17 cellular contexts compared by ENCODE assay signal in the genomic region with DNA sequence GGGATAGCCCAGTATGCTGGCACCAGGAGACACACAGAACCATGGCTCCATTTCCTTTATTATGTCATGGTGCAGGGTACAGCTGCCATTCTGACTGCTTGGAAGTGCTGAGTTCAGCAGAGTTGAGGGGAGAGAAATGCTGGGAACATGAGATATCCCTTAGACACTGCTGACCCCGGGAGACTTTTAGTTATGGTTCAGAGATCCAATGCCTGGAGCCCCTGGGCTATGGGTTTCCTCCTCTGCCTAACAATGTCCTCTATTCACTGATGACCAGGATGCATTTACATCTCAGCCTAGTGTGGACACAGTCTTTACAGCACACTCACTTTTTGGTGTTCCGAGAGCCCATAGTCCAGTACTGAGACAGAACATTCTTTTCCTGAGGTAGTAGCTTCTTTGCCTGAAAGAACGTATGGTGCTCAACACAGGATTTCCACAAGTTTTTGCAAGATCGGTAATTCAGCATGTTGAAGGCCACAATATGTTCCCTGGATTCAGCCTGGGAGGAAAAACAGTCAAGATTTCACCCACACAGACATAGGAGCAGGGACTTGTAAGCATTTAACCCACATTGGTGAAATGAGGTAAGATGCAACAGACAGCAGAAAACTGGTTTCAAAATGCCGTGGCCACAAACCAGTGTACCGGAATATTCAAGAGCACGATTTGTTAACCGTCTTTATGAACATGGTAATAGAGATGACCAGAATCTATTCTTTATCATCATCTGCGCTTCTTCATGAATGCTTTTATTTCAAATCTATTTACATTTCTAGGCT.
DNase-seq lines count a peak whose midpoint lies in the region; ATAC-seq and TF ChIP-seq lines count a peak whose summit lies in the region.
"Had no signal": no experiment of that assay in that cellular context is flagged by ENCODE, and none has a peak within 500 bp of the region (broad histone marks: within the 10 kb centered on the region; RNA-seq: fewer than 3 reads in every experiment).

No MANE protein-coding gene starts in this region.

- H3K9me2 ChIP-seq in SK-N-SH: no peaks in the 10 kb centered on the region

- H3F3A ChIP-seq in SK-N-SH (replicated peaks; ENCODE audit: insufficient read depth): no peaks in the 10 kb centered on the region

- TF ChIP-seq CTCF in left ventricle myocardium inferior (IDR thresholded peaks at IDR 0.05; ENCODE audit: borderline replicate concordance) (no peak), gastrocnemius medialis (IDR thresholded peaks at IDR 0.05 in 4 of 5, conservative IDR thresholded peaks at IDR 0.05 in 1 of 5) (no peak), SK-N-SH (IDR thresholded peaks at IDR 0.05) (no peak)

- H3K27ac ChIP-seq in left ventricle myocardium inferior (replicated peaks): peak overlapping the region; percentile 81
- H3K27ac ChIP-seq in right cardiac atrium (ENCODE audit: low read length): no peak overlapping the region
- H3K27ac ChIP-seq in gastrocnemius medialis: peak overlapping the region; percentile 32 to 95 (median 54)
- no peak overlapping the region for H3K27ac ChIP-seq in SK-N-SH (ENCODE audit: low read depth in 2 of 2, low read length in 1 of 2)
- H3K27ac ChIP-seq: A549, C4-2B had no signal

- H3K79me2 ChIP-seq in SK-N-SH (ENCODE audit: insufficient read depth): no peaks in the 10 kb centered on the region

- no peak overlapping the region for H2AFZ ChIP-seq in SK-N-SH (ENCODE audit: low read depth)

- H3K4me3 ChIP-seq in left ventricle myocardium inferior (peak overlapping the region; percentile 66), right cardiac atrium (ENCODE audit: low read length) (no peak overlapping the region), gastrocnemius medialis (no peak overlapping the region), SK-N-SH (ENCODE audit: low read depth in 2 of 2, low read length in 1 of 2) (no peak overlapping the region)
- H3K4me3 ChIP-seq: A549, HAP-1 had no signal

- intact Hi-C loops in left ventricle myocardium inferior (cut with micrococcal nuclease): no loop called here
- intact Hi-C loops in right cardiac atrium (cut with DNase I): loop anchor here in 1 of 4 donors (10.0 kb wide), 1 partner anchor 198 kb away; no protein-coding TSS in a partner anchor
- intact Hi-C loops in gastrocnemius medialis (cut with DNase I; ENCODE audit: low total_unique reads): no loop called here

- H3K9ac ChIP-seq in SK-N-SH: no peak overlapping the region

- H3K9me3 ChIP-seq in left ventricle myocardium inferior (replicated peaks) (no peaks in the 10 kb centered on the region), right cardiac atrium (ENCODE audit: control insufficient read depth, low read length) (no peaks in the 10 kb centered on the region), gastrocnemius medialis (no peaks in the 10 kb centered on the region), SK-N-SH (no peaks in the 10 kb centered on the region)
- H3K9me3 ChIP-seq: A549, HAP-1 had no signal

- CTCF ChIA-PET in SK-N-SH (lab: Yijun Ruan, JAX): interaction anchor here (0.9 to 3.6 kb wide), 3 partner anchors 14 to 44 kb away, joined by 3 to 24 read pairs (median 7); no protein-coding TSS in a partner anchor

- no peaks in the 10 kb centered on the region for H4K20me1 ChIP-seq in SK-N-SH (ENCODE audit: insufficient read depth)

- ATAC-seq in right cardiac atrium (no peak), gastrocnemius medialis (no peak)
- ATAC-seq: A549 had no signal

- TF ChIP-seq POLR2A in gastrocnemius medialis (IDR thresholded peaks at IDR 0.05): no peak

- 91% methylated on average over 9 of the region's 9 CpGs for WGBS in right cardiac atrium
- WGBS in SK-N-SH (ENCODE audit: low lambda C conversion rate): 93% methylated on average over 9 of the region's 9 CpGs

- H3K27me3 ChIP-seq in left ventricle myocardium inferior (ENCODE audit: low read depth): no peaks in the 10 kb centered on the region
- no peaks in the 10 kb centered on the region for H3K27me3 ChIP-seq in right cardiac atrium (ENCODE audit: control insufficient read depth, insufficient read depth)
- H3K27me3 ChIP-seq in gastrocnemius medialis: no peaks in the 10 kb centered on the region
- H3K27me3 ChIP-seq in SK-N-SH (ENCODE audit: insufficient read depth): no peaks in the 10 kb centered on the region

- H3K36me3 ChIP-seq in left ventricle myocardium inferior (no peaks in the 10 kb centered on the region), gastrocnemius medialis (peaks cover 0 to 13% of the 10 kb centered on the region in 2 donors), SK-N-SH (replicated peaks in 1 of 2; ENCODE audit: control insufficient read depth in 1 of 2, insufficient read depth in 2 of 2, low read length in 1 of 2) (peaks cover 14 to 35% of the 10 kb centered on the region in 2 experiments)
- H3K36me3 ChIP-seq: HAP-1 had no signal

- TF ChIP-seq RAD21 in SK-N-SH (IDR thresholded peaks at IDR 0.05; ENCODE audit: low read length): no peak

- no peak for TF ChIP-seq EP300 in SK-N-SH (IDR thresholded peaks at IDR 0.05; ENCODE audit: borderline replicate concordance in 1 of 2, low read depth in 1 of 2, low read length in 1 of 2)

- peaks cover 55% of the 10 kb centered on the region for H3K4me1 ChIP-seq in left ventricle myocardium inferior
- no peaks in the 10 kb centered on the region for H3K4me1 ChIP-seq in right cardiac atrium (ENCODE audit: control insufficient read depth, insufficient read depth, low read length)
- H3K4me1 ChIP-seq in gastrocnemius medialis: peaks cover 29 to 30% of the 10 kb centered on the region in 2 donors
- H3K4me1 ChIP-seq in SK-N-SH (ENCODE audit: control insufficient read depth in 1 of 2, insufficient read depth in 2 of 2, low read depth in 1 of 2, low read length in 1 of 2): no peaks in the 10 kb centered on the region
- H3K4me1 ChIP-seq: A549 had no signal

- H3K4me2 ChIP-seq in SK-N-SH: no peak overlapping the region
- H3K4me2 ChIP-seq: A549 had no signal

- DNase-seq in left ventricle myocardium inferior (no peak), right cardiac atrium (no peak), MV-4-11 (lab: John Stamatoyannopoulos, UW) (peak; percentile 24), inferior parietal cortex (ENCODE audit: extremely low spot score) (peak; percentile 18), gastrocnemius medialis (no peak), SK-N-SH (no peak), H4 (ENCODE audit: low spot score) (no peak), NCI-H82 (lab: John Stamatoyannopoulos, UW) (no peak)
- DNase-seq: COR-L47, DMS153, EL, NCI-H1048, NCI-H524, SHP77 treated with DMSO at 0.1 percent for 48 hours had no signal

- POLR2A ChIA-PET in SK-N-SH (lab: Yijun Ruan, JAX): no interaction called here

- in situ Hi-C loops in gastrocnemius medialis (cut with MboI; ENCODE audit: low sequenced_read_pairs in 4 of 4): no loop called here

TF ChIP-seq in SK-N-SH, 30 proteins besides CTCF, POLR2A, EP300 and RAD21:
- TF ChIP-seq, protein P1, sequence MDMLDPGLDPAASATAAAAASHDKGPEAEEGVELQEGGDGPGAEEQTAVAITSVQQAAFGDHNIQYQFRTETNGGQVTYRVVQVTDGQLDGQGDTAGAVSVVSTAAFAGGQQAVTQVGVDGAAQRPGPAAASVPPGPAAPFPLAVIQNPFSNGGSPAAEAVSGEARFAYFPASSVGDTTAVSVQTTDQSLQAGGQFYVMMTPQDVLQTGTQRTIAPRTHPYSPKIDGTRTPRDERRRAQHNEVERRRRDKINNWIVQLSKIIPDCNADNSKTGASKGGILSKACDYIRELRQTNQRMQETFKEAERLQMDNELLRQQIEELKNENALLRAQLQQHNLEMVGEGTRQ (IDR thresholded peaks at IDR 0.05; ENCODE audit: borderline replicate concordance, low read depth, low read length): no peak
- TF ChIP-seq ELF1 (IDR thresholded peaks at IDR 0.05) (no peak), YY1 (IDR thresholded peaks at IDR 0.05; ENCODE audit: low read depth) (no peak), POLR2AphosphoS5 (IDR thresholded peaks at IDR 0.05; ENCODE audit: low read depth, low read length) (no peak), TAF1 (IDR thresholded peaks at IDR 0.05; ENCODE audit: borderline replicate concordance, low read depth, low read length) (no peak), FOXM1 (IDR thresholded peaks at IDR 0.05; ENCODE audit: low read depth) (no peak), GATA2 (CRISPR knock-in tag; IDR thresholded peaks at IDR 0.05) (no peak), CHD2 (IDR thresholded peaks at IDR 0.05; ENCODE audit: low read length, partially characterized antibody) (no peak), RFX5 (IDR thresholded peaks at IDR 0.05; ENCODE audit: low read length) (no peak), EZH2phosphoT487 (IDR thresholded peaks at IDR 0.05; ENCODE audit: borderline replicate concordance, low read depth) (no peak), TEAD4 (IDR thresholded peaks at IDR 0.05; ENCODE audit: borderline replicate concordance, insufficient read depth) (no peak), MEF2A (IDR thresholded peaks at IDR 0.05; ENCODE audit: borderline replicate concordance, low read depth) (no peak), TCF12 (IDR thresholded peaks at IDR 0.05) (no peak), FOSL2 (IDR thresholded peaks at IDR 0.05; ENCODE audit: borderline replicate concordance, low read depth) (no peak), RCOR1 (IDR thresholded peaks at IDR 0.05; ENCODE audit: low read length) (no peak)

Comparison
In these comparisons a context has a peak if more than half of its experiments do, and no peak if none do; other contexts are left out.
1. H3K27ac ChIP-seq: peak in left ventricle myocardium inferior (single experiment) and gastrocnemius medialis (4 of 4); none in right cardiac atrium (single experiment) and SK-N-SH (0 of 2).
2. DNase-seq: peak in MV-4-11 (single experiment) and inferior parietal cortex (single experiment); none in left ventricle myocardium inferior (single experiment), right cardiac atrium (0 of 3), gastrocnemius medialis (0 of 2), SK-N-SH (single experiment), H4 (single experiment) and NCI-H82 (single experiment).